Comparison of ENCODE assay signal across 1 cellular context in genomic region chr1:180158149-180159147, GRCh38.
TF ChIP-seq lines count a peak whose summit lies in the region.

No MANE protein-coding gene starts in this region.

TF ChIP-seq in H1, 55 proteins besides CTCF, POLR2A, EP300 and RAD21 (continued from another document):
- TF ChIP-seq, protein P1, sequence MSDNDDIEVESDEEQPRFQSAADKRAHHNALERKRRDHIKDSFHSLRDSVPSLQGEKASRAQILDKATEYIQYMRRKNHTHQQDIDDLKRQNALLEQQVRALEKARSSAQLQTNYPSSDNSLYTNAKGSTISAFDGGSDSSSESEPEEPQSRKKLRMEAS (IDR thresholded peaks at IDR 0.05) = no peak
- no peak for TF ChIP-seq CBX5 (IDR thresholded peaks at IDR 0.05; ENCODE audit: low read depth, low read length)
- TF ChIP-seq NRF1 (IDR thresholded peaks at IDR 0.05; ENCODE audit: low read depth, low read length) = no peak
- TF ChIP-seq KDM4A (IDR thresholded peaks at IDR 0.05; ENCODE audit: low read depth, low read length, severe bottlenecking) = no peak
